Comparison of ENCODE assay signal across 17 cellular contexts in genomic region chr11:112579282-112579681, GRCh38.
"Had no signal": no experiment of that assay in that cellular context is flagged by ENCODE, and none has a peak within 500 bp of the region (broad histone marks: within the 10 kb centered on the region; RNA-seq: fewer than 3 reads in every experiment).

No MANE protein-coding gene starts in this region.

- H3K27ac ChIP-seq: ascending aorta, epithelial cell of prostate, sigmoid colon, thyroid gland had no signal

- H3K27me3 ChIP-seq: ascending aorta, sigmoid colon, thyroid gland had no signal

- FAIRE-seq: bronchial epithelial cell, frontal cortex, urothelium cell line had no signal

- ATAC-seq: activated T-helper 17 cell treated with anti-CD3 and anti-CD28 coated beads, Interleukin-2, amount 50 U/mL, for 72 hours; left colon; natural killer cell treated with Interleukin-12 subunit alpha and Interleukin-12 subunit beta and Interleukin-15 and Interleukin-18, amount 100 ng/mL, for 72 hours; stimulated activated memory B cell treated with anti-CD40 and anti-IgM and Interleukin-4, amounts not matched to agents 10 μg/mL and 1 μg/mL and 100 μg/mL, for 72 hours had no signal

- H3K4me1 ChIP-seq: thyroid gland had no signal

- DNase-seq: activated CD4-positive, alpha-beta T cell treated with anti-CD3 and anti-CD28 coated beads, Interleukin-2, amount 50 U/mL, for 4 hours; activated CD4-positive, CD25-positive, alpha-beta regulatory T cell treated with anti-CD3 and anti-CD28 coated beads, Interleukin-2, amount 50 U/mL, for 72 hours; activated naive CD4-positive, alpha-beta T cell treated with Interleukin-2 at 50 U/mL for 16 hours; activated T-cell treated with anti-CD3 and anti-CD28 coated beads for 4 hours; dermis blood vessel endothelial cell; left colon; sigmoid colon; stimulated activated CD4-positive, alpha-beta T cell treated with anti-CD3 and anti-CD28 coated beads, Interleukin-2, amount 100 ng/mL, for 48 hours; thyroid gland had no signal

- H3K4me3 ChIP-seq: ascending aorta, sigmoid colon, thyroid gland had no signal

- H3K36me3 ChIP-seq: ascending aorta, sigmoid colon, thyroid gland had no signal

- H3K9me3 ChIP-seq: ascending aorta, sigmoid colon, thyroid gland had no signal
